In the genomic region with DNA sequence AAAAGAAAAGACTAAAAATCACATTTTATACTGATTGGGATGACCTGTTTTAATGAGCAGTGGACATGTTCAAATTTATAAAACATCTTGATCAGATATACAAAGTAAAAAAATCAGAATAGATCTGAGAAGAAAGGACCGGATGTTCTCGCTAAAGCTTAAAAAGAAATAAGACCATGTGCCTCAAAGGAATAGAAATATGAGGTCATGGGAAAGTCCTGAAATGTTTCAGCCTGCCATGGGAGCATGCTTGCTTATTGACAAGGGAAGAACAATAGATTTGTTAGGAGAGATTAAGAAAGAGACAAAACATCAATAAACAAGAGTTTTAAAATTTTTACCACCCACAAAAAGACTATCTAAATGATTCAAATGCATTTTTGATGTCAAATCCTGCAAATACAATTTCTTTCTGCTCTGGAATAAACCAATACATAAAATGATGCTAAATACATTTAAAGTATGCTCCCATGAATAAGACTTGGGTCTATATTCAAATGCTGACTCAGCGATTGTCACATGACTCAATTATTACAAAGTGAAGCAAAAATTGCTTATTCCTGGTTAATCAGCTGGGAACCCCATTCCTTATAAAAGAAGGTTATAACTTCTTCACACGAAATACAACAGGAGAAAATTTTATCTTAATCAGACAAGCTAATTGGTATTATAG, we compare ENCODE assay signal across 3 cellular contexts.
A peak's percentile ranks its signal among the peaks of the same experiment; 100 is the strongest.
TF ChIP-seq lines count a peak whose summit lies in the region.

No MANE protein-coding gene starts in this region.

TF ChIP-seq in A549, 52 proteins besides CTCF, POLR2A, EP300 and RAD21:
- peak; percentile 98 for TF ChIP-seq MAFK (IDR thresholded peaks at IDR 0.05; ENCODE audit: partially characterized antibody)
- TF ChIP-seq, protein P1, sequence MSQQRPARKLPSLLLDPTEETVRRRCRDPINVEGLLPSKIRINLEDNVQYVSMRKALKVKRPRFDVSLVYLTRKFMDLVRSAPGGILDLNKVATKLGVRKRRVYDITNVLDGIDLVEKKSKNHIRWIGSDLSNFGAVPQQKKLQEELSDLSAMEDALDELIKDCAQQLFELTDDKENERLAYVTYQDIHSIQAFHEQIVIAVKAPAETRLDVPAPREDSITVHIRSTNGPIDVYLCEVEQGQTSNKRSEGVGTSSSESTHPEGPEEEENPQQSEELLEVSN (IDR thresholded peaks at IDR 0.05; ENCODE audit: borderline replicate concordance, low read depth): no peak
TF ChIP-seq in A549: peak in this region for 1.

TF ChIP-seq in IMR-90, 13 proteins besides CTCF, POLR2A, EP300 and RAD21 (continued from another document):
- TF ChIP-seq NFE2L2 (IDR thresholded peaks at IDR 0.05; ENCODE audit: low read depth, low read length): no peak
- TF ChIP-seq BHLHE40 (IDR thresholded peaks at IDR 0.05; ENCODE audit: low read depth, low read length): no peak
- no peak for TF ChIP-seq MXI1 (IDR thresholded peaks at IDR 0.05; ENCODE audit: borderline replicate concordance, low read depth, low read length)

TF ChIP-seq in GM12878, 131 proteins besides CTCF, POLR2A, EP300 and RAD21:
- TF ChIP-seq, protein P2, sequence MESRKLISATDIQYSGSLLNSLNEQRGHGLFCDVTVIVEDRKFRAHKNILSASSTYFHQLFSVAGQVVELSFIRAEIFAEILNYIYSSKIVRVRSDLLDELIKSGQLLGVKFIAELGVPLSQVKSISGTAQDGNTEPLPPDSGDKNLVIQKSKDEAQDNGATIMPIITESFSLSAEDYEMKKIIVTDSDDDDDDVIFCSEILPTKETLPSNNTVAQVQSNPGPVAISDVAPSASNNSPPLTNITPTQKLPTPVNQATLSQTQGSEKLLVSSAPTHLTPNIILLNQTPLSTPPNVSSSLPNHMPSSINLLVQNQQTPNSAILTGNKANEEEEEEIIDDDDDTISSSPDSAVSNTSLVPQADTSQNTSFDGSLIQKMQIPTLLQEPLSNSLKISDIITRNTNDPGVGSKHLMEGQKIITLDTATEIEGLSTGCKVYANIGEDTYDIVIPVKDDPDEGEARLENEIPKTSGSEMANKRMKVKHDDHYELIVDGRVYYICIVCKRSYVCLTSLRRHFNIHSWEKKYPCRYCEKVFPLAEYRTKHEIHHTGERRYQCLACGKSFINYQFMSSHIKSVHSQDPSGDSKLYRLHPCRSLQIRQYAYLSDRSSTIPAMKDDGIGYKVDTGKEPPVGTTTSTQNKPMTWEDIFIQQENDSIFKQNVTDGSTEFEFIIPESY (IDR thresholded peaks at IDR 0.05): no peak
- 0 out of 2 replicates have a peak, but pooled peaks have one; percentile 14 for TF ChIP-seq ATF7 (IDR thresholded peaks at IDR 0.05; ENCODE audit: low read depth)
